20 cellular contexts compared by ENCODE assay signal in genomic region chr6:116529466-116529969, GRCh38. TPM values are rescaled to one million over a fixed set of nuclear protein-coding genes. Genes with fewer than 3 reads are reported as not detected.
DNase-seq lines count a peak whose midpoint lies in the region; ATAC-seq, FAIRE-seq and TF ChIP-seq lines count a peak whose summit lies in the region.
"Had no signal": no experiment of that assay in that cellular context is flagged by ENCODE, and none has a peak within 500 bp of the region (broad histone marks: within the 10 kb centered on the region; RNA-seq: fewer than 3 reads in every experiment).

No MANE protein-coding gene starts in this region.

- H2AK5ac ChIP-seq in IMR-90 (ENCODE audit: low read depth, low read length), result peak overlapping the region; percentile 95

- no peak overlapping the region for H4K5ac ChIP-seq in IMR-90 (ENCODE audit: low read depth, low read length)

- no peak overlapping the region for H3K27ac ChIP-seq in IMR-90 (ENCODE audit: insufficient read depth, low read length)
- H3K27ac ChIP-seq: HL-60 had no signal

- no peak overlapping the region for H3K4me3 Mint-ChIP-seq in mesothelial cell of epicardium
- H3K4me3 Mint-ChIP-seq in osteocyte (ENCODE audit: unreplicated experiment), result no peak overlapping the region
- H3K4me3 Mint-ChIP-seq: CD4-positive, CD25-positive, alpha-beta regulatory T cell had no signal

- TF ChIP-seq CTCF in IMR-90 (conservative IDR thresholded peaks at IDR 0.05; ENCODE audit: low read depth, low read length) (no peak), bronchial epithelial cell (IDR thresholded peaks at IDR 0.05; ENCODE audit: insufficient read depth, low read length, severe bottlenecking) (no peak), mesothelial cell of epicardium (IDR thresholded peaks at IDR 0.05; ENCODE audit: unreplicated experiment) (no peak), osteocyte (IDR thresholded peaks at IDR 0.05) (no peak)

- H3K4me2 ChIP-seq in IMR-90 (ENCODE audit: low read depth, low read length), result no peak overlapping the region

- H3K36me3 Mint-ChIP-seq in mesothelial cell of epicardium (no peaks in the 10 kb centered on the region), osteocyte (ENCODE audit: unreplicated experiment) (no peaks in the 10 kb centered on the region)
- H3K36me3 Mint-ChIP-seq: CD4-positive, CD25-positive, alpha-beta regulatory T cell had no signal

- H4K91ac ChIP-seq in IMR-90 (ENCODE audit: insufficient read depth, low read depth, low read length), result peak overlapping the region; percentile 66; the same call in 1 of the 2 replicates

- H2BK15ac ChIP-seq in IMR-90 (ENCODE audit: low read depth, low read length), result peak overlapping the region; percentile 91; the same call in 2 of the 3 replicates

- H2BK5ac ChIP-seq in IMR-90 (ENCODE audit: low read depth, low read length, poor library complexity, severe bottlenecking), result peak overlapping the region; percentile 42

- ATAC-seq in IMR-90 (ENCODE audit: low read depth), result no peak

- POLR2A ChIA-PET in IMR-90 (lab: Charles Lee; ENCODE audit: unreplicated experiment), result no interaction called here

- H3K9me3 ChIP-seq in IMR-90 (ENCODE audit: control insufficient read depth, insufficient read depth, low read length), result no peaks in the 10 kb centered on the region
- H3K9me3 ChIP-seq: HAP-1 had no signal

- peak; percentile 42 for FAIRE-seq in GM19239 (lab: Jason Lieb, UNC)
- peak; percentile 68 for FAIRE-seq in bronchial epithelial cell (lab: Jason Lieb, UNC)
- no peak for FAIRE-seq in GM12892 (lab: Jason Lieb, UNC)
- FAIRE-seq: RCC 7860 had no signal

- H3K9me3 Mint-ChIP-seq in mesothelial cell of epicardium (no peaks in the 10 kb centered on the region), osteocyte (ENCODE audit: unreplicated experiment) (no peaks in the 10 kb centered on the region)

- H3K27me3 Mint-ChIP-seq in mesothelial cell of epicardium (ENCODE audit: low read depth) (no peaks in the 10 kb centered on the region), osteocyte (ENCODE audit: unreplicated experiment) (peaks cover 9% of the 10 kb centered on the region)

- H2AK9ac ChIP-seq in IMR-90 (replicated peaks; ENCODE audit: low read depth, low read length, poor library complexity), result no peak overlapping the region

- H2AFZ ChIP-seq in IMR-90 (replicated peaks; ENCODE audit: low read length, poor library complexity), result peak overlapping the region; percentile 68

- WGBS in IMR-90 (ENCODE audit: extremely low coverage in 2 of 2, insufficient read length in 1 of 2), 2 experiments, result no CpG with 5 or more reads among the region's 3 CpGs

- in situ Hi-C loops in IMR-90 (cut with MboI; ENCODE audit: low sequenced_read_pairs), result no loop called here

- peak overlapping the region; percentile 65 for H3K4ac ChIP-seq in IMR-90 (ENCODE audit: low read depth, low read length)

- H3K4me1 ChIP-seq in IMR-90 (ENCODE audit: control insufficient read depth, insufficient read depth, low read length), result peaks cover 12% of the 10 kb centered on the region

- no peaks in the 10 kb centered on the region for H4K20me1 ChIP-seq in IMR-90 (ENCODE audit: insufficient read depth, low read length)

- H2BK120ac ChIP-seq in IMR-90 (ENCODE audit: low read depth, low read length), result peak overlapping the region; percentile 87

- DNase-seq in GM19239 (ENCODE audit: insufficient read length, low spot score) (no peak), IMR-90 (no peak), bronchial epithelial cell (ENCODE audit: low read depth) (peak; percentile 38), mesothelial cell of epicardium (ENCODE audit: low spot score in 2 of 2, unreplicated experiment in 2 of 2) (no peak), pons (ENCODE audit: low spot score) (no peak), osteocyte (ENCODE audit: extremely low spot score, unreplicated experiment) (no peak), GM12892 (ENCODE audit: insufficient read length) (no peak)
- no peak for DNase-seq in activated CD4-positive, alpha-beta T cell treated with anti-CD3 and anti-CD28 coated beads for 48 hours
- DNase-seq: Calu3; CD4-positive, CD25-positive, alpha-beta regulatory T cell; DMS79 treated with DMSO at 0.1 percent for 48 hours; KG1; NCI-H1092 treated with DMSO at 0.1 percent for 48 hours; NCI-H1694; NCI-H510A; SIG-M5 had no signal

- no peak overlapping the region for H3K9ac ChIP-seq in IMR-90 (ENCODE audit: low read depth, low read length)

- no peak overlapping the region for H3K56ac ChIP-seq in IMR-90 (ENCODE audit: extremely low read depth, insufficient read depth, low read length)

- H3K79me1 ChIP-seq in IMR-90 (ENCODE audit: low read depth in 1 of 2, low read length in 2 of 2), result 0 out of 4 replicates have a peak, but pooled peaks cover 0 to 3% of the 10 kb centered on the region in 2 experiments

- TF ChIP-seq POLR2A in IMR-90 (IDR thresholded peaks at IDR 0.05; ENCODE audit: low read depth, low read length) (no peak), GM12892 (IDR thresholded peaks at IDR 0.05; ENCODE audit: low read depth, low read length) (no peak)

- peak overlapping the region; percentile 85 for H2BK20ac ChIP-seq in IMR-90 (ENCODE audit: low read depth, low read length)

- no peaks in the 10 kb centered on the region for H3K27me3 ChIP-seq in IMR-90 (ENCODE audit: control insufficient read depth, insufficient read depth, low read length)
- H3K27me3 ChIP-seq in bronchial epithelial cell (ENCODE audit: control insufficient read depth, insufficient read depth, low read length), result no peaks in the 10 kb centered on the region

- no peak for TF ChIP-seq RAD21 in IMR-90 (IDR thresholded peaks at IDR 0.05; ENCODE audit: low read length)

- no peak overlapping the region for H3K23ac ChIP-seq in IMR-90 (ENCODE audit: low read depth, low read length)

- H3K4me1 Mint-ChIP-seq in mesothelial cell of epicardium, result peaks cover 59% of the 10 kb centered on the region
- H3K4me1 Mint-ChIP-seq in osteocyte (ENCODE audit: unreplicated experiment), result peaks cover 16% of the 10 kb centered on the region

- dilution Hi-C loops in IMR-90 (cut with HindIII; ENCODE audit: low sequenced_read_pairs, unreplicated experiment), result no loop called here

- peak overlapping the region; percentile 53 for H3K27ac Mint-ChIP-seq in mesothelial cell of epicardium
- H3K27ac Mint-ChIP-seq in osteocyte (ENCODE audit: unreplicated experiment), result no peak overlapping the region
- H3K27ac Mint-ChIP-seq: CD4-positive, CD25-positive, alpha-beta regulatory T cell had no signal

- H3K9me1 ChIP-seq in IMR-90 (ENCODE audit: insufficient read depth, low read length), result peaks cover 12% of the 10 kb centered on the region

- intact Hi-C loops in IMR-90 (cut with micrococcal nuclease), result no loop called here

- CTCF ChIA-PET in IMR-90 (lab: Yijun Ruan, JAX), result interaction anchor here (0.5 kb wide), 1 partner anchor 225 kb away, joined by 3 read pairs; no protein-coding TSS in a partner anchor

- no TSS peak for BruUV-seq in IMR-90 (replicated peaks; lab: Mats Ljungman, UMichigan)

- H3K36me3 ChIP-seq in IMR-90 (ENCODE audit: control insufficient read depth, insufficient read depth, low read length) (no peaks in the 10 kb centered on the region), bronchial epithelial cell (ENCODE audit: control insufficient read depth, insufficient read depth, low read length) (no peaks in the 10 kb centered on the region)
- H3K36me3 ChIP-seq: HAP-1 had no signal

- peak overlapping the region; percentile 6; the same call in 1 of the 2 replicates for H3K18ac ChIP-seq in IMR-90 (ENCODE audit: low read depth, low read length)

- H3K4me3 ChIP-seq in IMR-90 (ENCODE audit: insufficient read depth, low read depth, low read length), result no peak overlapping the region
- H3K4me3 ChIP-seq in bronchial epithelial cell (ENCODE audit: low read depth, low read length), result no peak overlapping the region
- H3K4me3 ChIP-seq: HAP-1 had no signal

- H4K8ac ChIP-seq in IMR-90 (ENCODE audit: low read depth in 2 of 2, low read length in 2 of 2), result peak overlapping the region in 1 of 2 experiments; percentile 39; a peak in 2 of 4 replicates

- H3K14ac ChIP-seq in IMR-90 (replicated peaks; ENCODE audit: low read depth, low read length), result peak overlapping the region; percentile 64; the same call in 1 of the 2 replicates

TF ChIP-seq in IMR-90, 13 proteins besides CTCF, POLR2A, EP300 and RAD21 (continues in another document):
- TF ChIP-seq RFX5 (IDR thresholded peaks at IDR 0.05; ENCODE audit: low read depth, low read length) (no peak), MAFK (IDR thresholded peaks at IDR 0.05; ENCODE audit: low read depth, low read length) (0 out of 2 replicates have a peak, but pooled peaks have one; percentile 1), BHLHE40 (IDR thresholded peaks at IDR 0.05; ENCODE audit: low read depth, low read length) (no peak)

RNA-seq across cellular contexts. Expression of gene TRAPPC3L, which starts 16.0 kb away (rescaled TPM):
- total RNA-seq in IMR-90 (2012; rRNA removed), result under 0.01 TPM in 1 of 2 replicates, not detected in the other
- polyA plus RNA-seq in IMR-90 (2012; rRNA removed), result 0.03 TPM in 1 of 2 replicates, not detected in the other
- polyA plus RNA-seq in IMR-90 (2012; cell fraction: cytosol; rRNA removed), result not detected in 2 replicates
- not detected in 2 replicates for polyA plus RNA-seq in IMR-90 (2012; cell fraction: nucleus; rRNA removed; ENCODE audit: low replicate concordance)
- total RNA-seq in bronchial epithelial cell, result not detected in 2 replicates
- total RNA-seq in mesothelial cell of epicardium, result 1.7 to 2.3 TPM (median 2.1 TPM) in 3 replicates
- total RNA-seq in osteocyte, result not detected in 2 replicates
- not detected for polyA plus RNA-seq in GM12892 (2012; ENCODE audit: missing spikeins)
- total RNA-seq: Calu3, MCF 10A had no signal
- polyA plus RNA-seq: CD4-positive, CD25-positive, alpha-beta regulatory T cell had no signal

RNA-seq across cellular contexts. Expression of gene CALHM5, which starts 18.1 kb away (rescaled TPM):
- total RNA-seq in IMR-90 (2012; rRNA removed) (10.6 and 10.8 TPM in 2 replicates), bronchial epithelial cell (under 0.01 TPM in 1 of 2 replicates, not detected in the other), mesothelial cell of epicardium (1.4 to 1.7 TPM (median 1.6 TPM) in 3 replicates), osteocyte (4.9 and 5.6 TPM in 2 replicates)
- polyA plus RNA-seq in IMR-90 (2012; rRNA removed), result 2.8 and 3.3 TPM in 2 replicates
- 1.1 and 2.0 TPM in 2 replicates for polyA plus RNA-seq in IMR-90 (2012; cell fraction: cytosol; rRNA removed)
- 0.29 and 1.6 TPM in 2 replicates for polyA plus RNA-seq in IMR-90 (2012; cell fraction: nucleus; rRNA removed; ENCODE audit: low replicate concordance)
- polyA plus RNA-seq in GM12892 (2012; ENCODE audit: missing spikeins), result not detected
- total RNA-seq: MCF 10A had no signal
- polyA plus RNA-seq: CD4-positive, CD25-positive, alpha-beta regulatory T cell had no signal

RNA-seq across cellular contexts. Expression of gene CALHM4, which starts 24.0 kb away (rescaled TPM):
- total RNA-seq in IMR-90 (2012; rRNA removed), result not detected in 2 replicates
- 0.07 and 0.11 TPM in 2 replicates for polyA plus RNA-seq in IMR-90 (2012; rRNA removed)
- not detected in 2 replicates for polyA plus RNA-seq in IMR-90 (2012; cell fraction: cytosol; rRNA removed)
- polyA plus RNA-seq in IMR-90 (2012; cell fraction: nucleus; rRNA removed; ENCODE audit: low replicate concordance), result 0.04 and 0.16 TPM in 2 replicates
- total RNA-seq in bronchial epithelial cell, result under 0.01 TPM in 1 of 2 replicates, not detected in the other
- not detected in 3 replicates for total RNA-seq in mesothelial cell of epicardium
- total RNA-seq in osteocyte, result not detected in 2 replicates
- not detected for polyA plus RNA-seq in GM12892 (2012; ENCODE audit: missing spikeins)
- total RNA-seq: Calu3; CD4-positive, CD25-positive, alpha-beta regulatory T cell; MCF 10A had no signal
- polyA plus RNA-seq: CD4-positive, CD25-positive, alpha-beta regulatory T cell had no signal

RNA-seq across cellular contexts. Expression of gene RWDD1, which starts 41.8 kb away (rescaled TPM):
- total RNA-seq in IMR-90 (2012; rRNA removed) (35.8 and 92.8 TPM in 2 replicates), bronchial epithelial cell (19.5 and 19.6 TPM in 2 replicates), mesothelial cell of epicardium (34.4 to 37.6 TPM (median 37.0 TPM) in 3 replicates), osteocyte (37.2 and 43.6 TPM in 2 replicates)
- 22.8 and 23.6 TPM in 2 replicates for polyA plus RNA-seq in IMR-90 (2012; rRNA removed)
- 12.9 and 19.1 TPM in 2 replicates for polyA plus RNA-seq in IMR-90 (2012; cell fraction: cytosol; rRNA removed)
- 4.5 and 6.9 TPM in 2 replicates for polyA plus RNA-seq in IMR-90 (2012; cell fraction: nucleus; rRNA removed; ENCODE audit: low replicate concordance)
- 62.7 TPM for polyA plus RNA-seq in GM12892 (2012; ENCODE audit: missing spikeins)
